Comparison of ENCODE assay signal across 14 cellular contexts in genomic region chr6:144294016-144294415, GRCh38. TPM values are rescaled to one million over a fixed set of nuclear protein-coding genes. Genes with fewer than 3 reads are reported as not detected.
DNase-seq lines count a peak whose midpoint lies in the region; ATAC-seq and TF ChIP-seq lines count a peak whose summit lies in the region.
"Had no signal": no experiment of that assay in that cellular context is flagged by ENCODE, and none has a peak within 500 bp of the region (broad histone marks: within the 10 kb centered on the region; RNA-seq: fewer than 3 reads in every experiment).

No MANE protein-coding gene starts in this region.

- no peaks in the 10 kb centered on the region for H3K9me2 ChIP-seq in hepatocyte (replicated peaks; ENCODE audit: insufficient read depth)

- H3K36me3 ChIP-seq in hepatocyte (replicated peaks; ENCODE audit: insufficient read depth, low read depth): no peaks in the 10 kb centered on the region
- H3K36me3 ChIP-seq: ovary had no signal

- H3K27ac Mint-ChIP-seq in osteocyte (ENCODE audit: unreplicated experiment): peak overlapping the region; percentile 72
- no peak overlapping the region for H3K27ac Mint-ChIP-seq in activated T-helper 1 cell treated with anti-CD3 and anti-CD28 coated beads, Interleukin-12 subunit alpha, Interleukin-12 subunit beta, Interleukin-2, Interleukin-4 antibody, amounts not matched to agents 30 ng/mL and 10 ng/mL and 1 ng/mL, durations not matched to agents 14 hours and 24 hours and 36 hours
- H3K27ac Mint-ChIP-seq: activated CD4-positive, alpha-beta T cell treated with anti-CD3 and anti-CD28 coated beads, Interleukin-2, amount 10 ng/mL, durations not matched to agents 24 days and 14 days; stimulated activated naive B cell treated with anti-CD40 and anti-IgM and Interleukin-4, amounts not matched to agents 10 μg/mL and 1 μg/mL and 100 μg/mL, for 72 hours had no signal

- no peak overlapping the region for H3K4me3 ChIP-seq in epithelial cell of esophagus (ENCODE audit: low read length)
- no peak overlapping the region for H3K4me3 ChIP-seq in hepatocyte
- H3K4me3 ChIP-seq: gastrocnemius medialis, ovary had no signal

- no peak for TF ChIP-seq CTCF in RWPE1 (conservative IDR thresholded peaks at IDR 0.05; ENCODE audit: low read depth)
- no peak for TF ChIP-seq CTCF in epithelial cell of esophagus (IDR thresholded peaks at IDR 0.05; ENCODE audit: insufficient read depth, low read depth, low read length, missing control alignments)
- no peak for TF ChIP-seq CTCF in osteocyte (IDR thresholded peaks at IDR 0.05)
- TF ChIP-seq CTCF in hepatocyte (IDR thresholded peaks at IDR 0.05; ENCODE audit: poor library complexity): no peak

- peaks cover 61% of the 10 kb centered on the region for H3K79me2 ChIP-seq in hepatocyte

- no peaks in the 10 kb centered on the region for H3K27me3 ChIP-seq in hepatocyte
- H3K27me3 ChIP-seq: gastrocnemius medialis, ovary had no signal

- H3K9me3 ChIP-seq in hepatocyte (ENCODE audit: low read depth): no peaks in the 10 kb centered on the region
- H3K9me3 ChIP-seq: gastrocnemius medialis, ovary had no signal

- CTCF ChIA-PET in RWPE1 (lab: Yijun Ruan, JAX): no interaction called here

- H2AFZ ChIP-seq in hepatocyte: no peak overlapping the region

- ATAC-seq in HG03280 (IDR thresholded peaks at IDR 0.05; ENCODE audit: unreplicated experiment): no peak
- ATAC-seq in HG03095 (IDR thresholded peaks at IDR 0.05; ENCODE audit: unreplicated experiment): no peak
- ATAC-seq: gastrocnemius medialis; stimulated activated naive B cell treated with anti-CD40 and anti-IgM and Interleukin-4, amounts not matched to agents 10 μg/mL and 1 μg/mL and 100 μg/mL, for 72 hours had no signal

- peak; percentile 90 for DNase-seq in EL
- peak; percentile 42 for DNase-seq in RWPE1 (ENCODE audit: low spot score)
- peak; percentile 44 for DNase-seq in epithelial cell of esophagus (ENCODE audit: low read depth)
- no peak for DNase-seq in osteocyte (ENCODE audit: extremely low spot score, unreplicated experiment)
- DNase-seq in hepatocyte (ENCODE audit: low spot score): no peak
- no peak for DNase-seq in activated T-helper 1 cell treated with anti-CD3 and anti-CD28 coated beads, Interleukin-12 subunit alpha, Interleukin-12 subunit beta, Interleukin-2, Interleukin-4 antibody, amounts not matched to agents 30 ng/mL and 10 ng/mL and 1 ng/mL, durations not matched to agents 14 hours and 24 hours and 36 hours (ENCODE audit: low spot score)
- DNase-seq: activated CD4-positive, alpha-beta T cell treated with anti-CD3 and anti-CD28 coated beads, Interleukin-2, amount 10 ng/mL, durations not matched to agents 24 days and 14 days; gastrocnemius medialis; NCI-H1436; ovary; stimulated activated CD4-positive, alpha-beta T cell treated with anti-CD3 and anti-CD28 coated beads, Interleukin-2, amount 100 ng/mL, for 24 hours; stimulated activated naive B cell treated with anti-CD40 and anti-IgM and Interleukin-4, amounts not matched to agents 10 μg/mL and 1 μg/mL and 100 μg/mL, for 72 hours had no signal

- peaks cover 4% of the 10 kb centered on the region for H3K9me3 Mint-ChIP-seq in osteocyte (ENCODE audit: unreplicated experiment)
- H3K9me3 Mint-ChIP-seq in activated T-helper 1 cell treated with anti-CD3 and anti-CD28 coated beads, Interleukin-12 subunit alpha, Interleukin-12 subunit beta, Interleukin-2, Interleukin-4 antibody, amounts not matched to agents 30 ng/mL and 10 ng/mL and 1 ng/mL, durations not matched to agents 14 hours and 24 hours and 36 hours: peaks cover 18% of the 10 kb centered on the region

- H4K20me1 ChIP-seq in hepatocyte (ENCODE audit: insufficient read depth, poor library complexity, severe bottlenecking): no peaks in the 10 kb centered on the region

- H3K27ac ChIP-seq in RWPE1: no peak overlapping the region
- no peak overlapping the region for H3K27ac ChIP-seq in hepatocyte
- H3K27ac ChIP-seq: ovary had no signal

- intact Hi-C loops in activated T-helper 1 cell treated with anti-CD3 and anti-CD28 coated beads, Interleukin-12 subunit alpha, Interleukin-12 subunit beta, Interleukin-2, Interleukin-4 antibody, amounts not matched to agents 30 ng/mL and 10 ng/mL and 1 ng/mL, durations not matched to agents 14 hours and 24 hours and 36 hours (cut with micrococcal nuclease): no loop called here

- peaks cover 21% of the 10 kb centered on the region for H3K4me1 ChIP-seq in hepatocyte (ENCODE audit: insufficient read depth)

- POLR2A ChIA-PET in RWPE1 (lab: Yijun Ruan, JAX; ENCODE audit: low non-redundant PET): no interaction called here

- no peak overlapping the region for H3K4me3 Mint-ChIP-seq in osteocyte (ENCODE audit: unreplicated experiment)
- H3K4me3 Mint-ChIP-seq in activated T-helper 1 cell treated with anti-CD3 and anti-CD28 coated beads, Interleukin-12 subunit alpha, Interleukin-12 subunit beta, Interleukin-2, Interleukin-4 antibody, amounts not matched to agents 30 ng/mL and 10 ng/mL and 1 ng/mL, durations not matched to agents 14 hours and 24 hours and 36 hours: no peak overlapping the region
- H3K4me3 Mint-ChIP-seq: activated CD4-positive, alpha-beta T cell treated with anti-CD3 and anti-CD28 coated beads, Interleukin-2, amount 10 ng/mL, durations not matched to agents 24 days and 14 days; stimulated activated naive B cell treated with anti-CD40 and anti-IgM and Interleukin-4, amounts not matched to agents 10 μg/mL and 1 μg/mL and 100 μg/mL, for 72 hours had no signal

- no peaks in the 10 kb centered on the region for H3K27me3 Mint-ChIP-seq in osteocyte (ENCODE audit: unreplicated experiment)
- peaks cover 4% of the 10 kb centered on the region for H3K27me3 Mint-ChIP-seq in activated T-helper 1 cell treated with anti-CD3 and anti-CD28 coated beads, Interleukin-12 subunit alpha, Interleukin-12 subunit beta, Interleukin-2, Interleukin-4 antibody, amounts not matched to agents 30 ng/mL and 10 ng/mL and 1 ng/mL, durations not matched to agents 14 hours and 24 hours and 36 hours (ENCODE audit: insufficient read depth)
- H3K27me3 Mint-ChIP-seq: stimulated activated naive B cell treated with anti-CD40 and anti-IgM and Interleukin-4, amounts not matched to agents 10 μg/mL and 1 μg/mL and 100 μg/mL, for 72 hours had no signal

- no peak overlapping the region for H3K4me2 ChIP-seq in hepatocyte

- H3K36me3 Mint-ChIP-seq in osteocyte (ENCODE audit: unreplicated experiment): peaks cover 42% of the 10 kb centered on the region
- peaks cover 23% of the 10 kb centered on the region for H3K36me3 Mint-ChIP-seq in activated T-helper 1 cell treated with anti-CD3 and anti-CD28 coated beads, Interleukin-12 subunit alpha, Interleukin-12 subunit beta, Interleukin-2, Interleukin-4 antibody, amounts not matched to agents 30 ng/mL and 10 ng/mL and 1 ng/mL, durations not matched to agents 14 hours and 24 hours and 36 hours (ENCODE audit: low read depth)
- H3K36me3 Mint-ChIP-seq: stimulated activated naive B cell treated with anti-CD40 and anti-IgM and Interleukin-4, amounts not matched to agents 10 μg/mL and 1 μg/mL and 100 μg/mL, for 72 hours had no signal

- peaks cover 67% of the 10 kb centered on the region for H3K4me1 Mint-ChIP-seq in osteocyte (ENCODE audit: unreplicated experiment)
- peaks cover 11% of the 10 kb centered on the region for H3K4me1 Mint-ChIP-seq in activated T-helper 1 cell treated with anti-CD3 and anti-CD28 coated beads, Interleukin-12 subunit alpha, Interleukin-12 subunit beta, Interleukin-2, Interleukin-4 antibody, amounts not matched to agents 30 ng/mL and 10 ng/mL and 1 ng/mL, durations not matched to agents 14 hours and 24 hours and 36 hours (ENCODE audit: low read depth)

RNA-seq across cellular contexts. Expression of gene UTRN, which starts 8.9 kb away (rescaled TPM):
- total RNA-seq in osteocyte (144 and 152 TPM in 2 replicates), hepatocyte (86.5 and 112 TPM in 2 replicates)
- polyA plus RNA-seq in hepatocyte: 33.1 and 54.0 TPM in 2 replicates
- 48.3 and 50.6 TPM in 2 replicates for total RNA-seq in activated T-helper 1 cell treated with anti-CD3 and anti-CD28 coated beads, Interleukin-12 subunit alpha, Interleukin-12 subunit beta, Interleukin-2, Interleukin-4 antibody, amounts not matched to agents 30 ng/mL and 10 ng/mL and 1 ng/mL, durations not matched to agents 14 hours and 24 hours and 36 hours

Comparison
In these comparisons a context has a peak if more than half of its experiments do, and no peak if none do; other contexts are left out.
1. DNase-seq: peak in EL (single experiment), RWPE1 (single experiment) and epithelial cell of esophagus (single experiment); none in osteocyte (single experiment), hepatocyte (single experiment) and activated T-helper 1 cell treated with anti-CD3 and anti-CD28 coated beads, Interleukin-12 subunit alpha, Interleukin-12 subunit beta, Interleukin-2, Interleukin-4 antibody, amounts not matched to agents 30 ng/mL and 10 ng/mL and 1 ng/mL, durations not matched to agents 14 hours and 24 hours and 36 hours (single experiment).